18 cellular contexts compared by ENCODE assay signal in genomic region chr6:105676837-105677236, GRCh38.
"Had no signal": no experiment of that assay in that cellular context is flagged by ENCODE, and none has a peak within 500 bp of the region (broad histone marks: within the 10 kb centered on the region; RNA-seq: fewer than 3 reads in every experiment).

No MANE protein-coding gene starts in this region.

- H3K36me3 ChIP-seq: esophagus squamous epithelium, neutrophil, right lobe of liver, spleen, tibial artery, upper lobe of left lung, vagina had no signal

- H3K27ac Mint-ChIP-seq: immature natural killer cell; naive thymus-derived CD4-positive, alpha-beta T cell; stimulated activated memory B cell treated with anti-CD40 and anti-IgM and Interleukin-4, amounts not matched to agents 10 μg/mL and 1 μg/mL and 100 μg/mL, for 72 hours; stimulated activated naive CD8-positive, alpha-beta T cell treated with anti-CD3 and anti-CD28 coated beads, Interleukin-15, Interleukin-2, amounts not matched to agents 100 ng/mL and 50 ng/mL, for 24 hours had no signal

- H3K4me1 Mint-ChIP-seq: immature natural killer cell had no signal

- H3K27me3 ChIP-seq: esophagus squamous epithelium, neutrophil, right lobe of liver, spleen, tibial artery, upper lobe of left lung, vagina had no signal

- H3K4me1 ChIP-seq: esophagus squamous epithelium, psoas muscle, right lobe of liver, spleen, tibial artery had no signal

- H3K9me3 ChIP-seq: esophagus squamous epithelium, neutrophil, psoas muscle, right lobe of liver, tibial artery, upper lobe of left lung, vagina had no signal

- H3K4me3 Mint-ChIP-seq: immature natural killer cell; naive thymus-derived CD4-positive, alpha-beta T cell; stimulated activated memory B cell treated with anti-CD40 and anti-IgM and Interleukin-4, amounts not matched to agents 10 μg/mL and 1 μg/mL and 100 μg/mL, for 72 hours; stimulated activated naive CD8-positive, alpha-beta T cell treated with anti-CD3 and anti-CD28 coated beads, Interleukin-15, Interleukin-2, amounts not matched to agents 100 ng/mL and 50 ng/mL, for 24 hours had no signal

- H3K27ac ChIP-seq: esophagus squamous epithelium, neutrophil, psoas muscle, right lobe of liver, spleen, tibial artery, upper lobe of left lung, vagina had no signal

- H3K4me3 ChIP-seq: esophagus squamous epithelium, psoas muscle, right lobe of liver, spleen, tibial artery, upper lobe of left lung, vagina had no signal

- H3K27me3 Mint-ChIP-seq: stimulated activated memory B cell treated with anti-CD40 and anti-IgM and Interleukin-4, amounts not matched to agents 10 μg/mL and 1 μg/mL and 100 μg/mL, for 72 hours had no signal

- DNase-seq: dermis blood vessel endothelial cell; esophagus squamous epithelium; left ventricle myocardium superior; naive thymus-derived CD4-positive, alpha-beta T cell; psoas muscle; retina; right lobe of liver; spleen; stimulated activated CD4-positive, alpha-beta T cell treated with anti-CD3 and anti-CD28 coated beads, Interleukin-15, amount 100 ng/mL, for 24 hours; stimulated activated CD4-positive, alpha-beta T cell treated with anti-CD3 and anti-CD28 coated beads, Interleukin-1b, Interleukin-23, amount 100 ng/mL, for 48 hours; stimulated activated CD4-positive, alpha-beta T cell treated with anti-CD3 and anti-CD28 coated beads, Interleukin-4, amount 100 ng/mL, for 24 hours; tibial artery; upper lobe of left lung had no signal

- ATAC-seq: naive thymus-derived CD4-positive, alpha-beta T cell; right lobe of liver; stimulated activated memory B cell treated with anti-CD40 and anti-IgM and Interleukin-4, amounts not matched to agents 10 μg/mL and 1 μg/mL and 100 μg/mL, for 72 hours had no signal
